ENCODE assay signal across 9 cellular contexts in the genomic region with DNA sequence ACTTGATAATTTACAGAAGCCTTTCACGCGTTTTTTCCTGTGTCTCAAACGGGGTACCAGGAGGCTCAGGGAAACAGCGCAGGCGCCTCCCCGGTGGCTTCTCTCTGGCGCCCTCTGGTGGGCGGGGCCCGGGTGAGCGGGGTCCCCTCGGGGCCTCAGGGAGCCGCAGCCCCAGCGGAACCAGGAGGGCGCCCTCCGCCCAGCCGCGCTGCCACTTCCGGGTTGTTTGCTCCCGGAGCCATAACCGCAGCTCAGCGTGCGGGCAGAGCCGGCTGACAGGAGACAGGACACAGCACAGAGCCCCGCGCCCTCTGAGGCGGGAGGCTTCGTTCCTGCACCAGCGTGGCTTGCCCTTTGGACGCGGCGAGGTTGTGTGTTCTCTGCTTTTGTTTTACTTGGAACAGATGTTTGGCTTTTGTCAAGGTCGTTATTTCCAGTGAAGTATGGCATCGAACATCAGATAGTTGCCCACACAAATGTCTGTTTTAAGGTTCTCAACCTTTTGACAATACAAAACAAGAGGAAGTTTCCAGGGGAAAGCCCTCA. TPM values are rescaled to one million over a fixed set of nuclear protein-coding genes. Genes with fewer than 3 reads are reported as not detected.
DNase-seq lines count a peak whose midpoint lies in the region; ATAC-seq and TF ChIP-seq lines count a peak whose summit lies in the region.
"Had no signal": no experiment of that assay in that cellular context is flagged by ENCODE, and none has a peak within 500 bp of the region (broad histone marks: within the 10 kb centered on the region; RNA-seq: fewer than 3 reads in every experiment).

No MANE protein-coding gene starts in this region.

- H3K9me3 ChIP-seq in OCI-LY7 (ENCODE audit: low read length) (no peaks in the 10 kb centered on the region), neutrophil (peaks cover 11% of the 10 kb centered on the region), subcutaneous abdominal adipose tissue (ENCODE audit: control insufficient read depth in 5 of 5, low read length in 5 of 5) (peaks cover 2 to 14% (median 10%) of the 10 kb centered on the region in 5 donors)

- H3K4me2 ChIP-seq in OCI-LY7 (ENCODE audit: low read length): peak overlapping the region; percentile 62

- no TSS peak for BruUV-seq in OCI-LY7 (replicated peaks; lab: Mats Ljungman, UMichigan)

- no peaks in the 10 kb centered on the region for H3K9me2 ChIP-seq in OCI-LY7 (ENCODE audit: insufficient read depth, low read length)

- peak overlapping the region in 2 of 5 donors; percentile 9 to 41 for H3K9ac ChIP-seq in subcutaneous abdominal adipose tissue (ENCODE audit: low read length in 5 of 5)

- no peaks in the 10 kb centered on the region for H3K79me2 ChIP-seq in OCI-LY7 (ENCODE audit: insufficient read depth, low read depth, low read length)

- in situ Hi-C loops in GM18951 (cut with MboI; ENCODE audit: low sequenced_read_pairs, unreplicated experiment): no loop called here

- CTCF ChIA-PET in OCI-LY7 (lab: Charles Lee; ENCODE audit: unreplicated experiment): interaction anchor here (0.6 kb wide), 1 partner anchor 221 kb away, joined by 3 read pairs; no protein-coding TSS in a partner anchor

- H4K20me1 ChIP-seq in OCI-LY7 (ENCODE audit: insufficient read depth, low read length): no peaks in the 10 kb centered on the region

- peak overlapping the region; percentile 86 for H2AFZ ChIP-seq in OCI-LY7 (ENCODE audit: low read length)

- H3K36me3 ChIP-seq in OCI-LY7 (ENCODE audit: insufficient read depth, low read length): no peaks in the 10 kb centered on the region
- no peaks in the 10 kb centered on the region for H3K36me3 ChIP-seq in neutrophil
- no peaks in the 10 kb centered on the region for H3K36me3 ChIP-seq in subcutaneous abdominal adipose tissue (ENCODE audit: control insufficient read depth in 5 of 5, insufficient read depth in 5 of 5, low read length in 5 of 5)

- POLR2A ChIA-PET in OCI-LY7 (lab: Charles Lee): no interaction called here

- DNase-seq in C1 segment of cervical spinal cord (lab: John Stamatoyannopoulos, UW): peak in 12 of 14 donors; percentile 16 to 78 (median 64)
- peak; percentile 83 for DNase-seq in OCI-LY7 (ENCODE audit: low spot score)
- peak; percentile 92 for DNase-seq in activated T-cell treated with anti-CD3 and anti-CD28 coated beads for 48 hours (ENCODE audit: low read depth)
- DNase-seq in fibroblast of gingiva (ENCODE audit: low read depth): peak; percentile 19

- peak; percentile 97 for ATAC-seq in HG03175 (IDR thresholded peaks at IDR 0.05; ENCODE audit: unreplicated experiment)

- intact Hi-C loops in OCI-LY7 (cut with micrococcal nuclease; ENCODE audit: unreplicated experiment): no loop called here

- no peaks in the 10 kb centered on the region for H3K4me1 ChIP-seq in OCI-LY7 (ENCODE audit: insufficient read depth, low read length, poor library complexity, severe bottlenecking)
- H3K4me1 ChIP-seq in neutrophil (ENCODE audit: control insufficient read depth in 1 of 2, insufficient read depth in 1 of 2, low read depth in 1 of 2, low read length in 1 of 2): peaks cover 0 to 6% of the 10 kb centered on the region in 2 experiments
- H3K4me1 ChIP-seq in subcutaneous abdominal adipose tissue (ENCODE audit: control insufficient read depth in 5 of 5, insufficient read depth in 5 of 5, low read length in 5 of 5): peaks cover 0 to 13% (median 10%) of the 10 kb centered on the region in 5 donors

- peak; percentile 97 for TF ChIP-seq CTCF in OCI-LY7 (conservative IDR thresholded peaks at IDR 0.05; ENCODE audit: low read length)
- TF ChIP-seq CTCF in neutrophil (IDR thresholded peaks at IDR 0.05): peak; percentile 60

- H3K4me3 ChIP-seq in OCI-LY7 (ENCODE audit: low read depth, low read length, poor library complexity, severe bottlenecking): peak overlapping the region; percentile 57
- H3K4me3 ChIP-seq in neutrophil (ENCODE audit: low read depth in 1 of 2, low read length in 1 of 2): no peak overlapping the region
- peak overlapping the region; percentile 59 to 78 (median 61) for H3K4me3 ChIP-seq in subcutaneous abdominal adipose tissue (ENCODE audit: low read depth in 1 of 5, low read length in 5 of 5)

- no peak overlapping the region for H3K27ac ChIP-seq in OCI-LY7 (ENCODE audit: low read depth, low read length, poor library complexity, severe bottlenecking)
- no peak overlapping the region for H3K27ac ChIP-seq in neutrophil
- H3K27ac ChIP-seq in subcutaneous abdominal adipose tissue (ENCODE audit: low read depth, low read length): no peak overlapping the region

- TF ChIP-seq POLR2A in GM18951 (IDR thresholded peaks at IDR 0.05; ENCODE audit: extremely low read depth, insufficient read depth, insufficient read length): peak; percentile 62

- H3K27me3 ChIP-seq in neutrophil: peaks cover 78% of the 10 kb centered on the region
- peaks cover 0 to 4% (median 0%) of the 10 kb centered on the region in 5 donors for H3K27me3 ChIP-seq in subcutaneous abdominal adipose tissue (ENCODE audit: control insufficient read depth in 5 of 5, insufficient read depth in 4 of 5, low read length in 5 of 5)

RNA-seq across cellular contexts. Expression of a gene that starts 6.9 kb away (rescaled TPM):
- total RNA-seq in OCI-LY7 (2014; rRNA removed; shearing (Covaris generic)): 1.9 and 2.7 TPM in 2 replicates
- total RNA-seq in OCI-LY7 (2022): 1.7 and 2.4 TPM in 2 replicates

RNA-seq across cellular contexts. Expression of a gene that starts 45.1 kb away (rescaled TPM):
- total RNA-seq in OCI-LY7 (2014; rRNA removed; shearing (Covaris generic)): not detected in 2 replicates
- not detected in 2 replicates for total RNA-seq in OCI-LY7 (2022)
- total RNA-seq: glomerular endothelial cell had no signal

Comparison
In these comparisons a context has a peak if more than half of its experiments do, and no peak if none do; other contexts are left out.
1. DNase-seq: peak in every context shown above with its lines; median percentile 92 in activated T-cell treated with anti-CD3 and anti-CD28 coated beads for 48 hours; 83 in OCI-LY7; 64 in C1 segment of cervical spinal cord; 19 in fibroblast of gingiva.
2. H3K4me3 ChIP-seq: peak in OCI-LY7 (single experiment) and subcutaneous abdominal adipose tissue (5 of 5); none in neutrophil (0 of 2).